Comparison of ENCODE assay signal across 1 cellular context in the genomic region with DNA sequence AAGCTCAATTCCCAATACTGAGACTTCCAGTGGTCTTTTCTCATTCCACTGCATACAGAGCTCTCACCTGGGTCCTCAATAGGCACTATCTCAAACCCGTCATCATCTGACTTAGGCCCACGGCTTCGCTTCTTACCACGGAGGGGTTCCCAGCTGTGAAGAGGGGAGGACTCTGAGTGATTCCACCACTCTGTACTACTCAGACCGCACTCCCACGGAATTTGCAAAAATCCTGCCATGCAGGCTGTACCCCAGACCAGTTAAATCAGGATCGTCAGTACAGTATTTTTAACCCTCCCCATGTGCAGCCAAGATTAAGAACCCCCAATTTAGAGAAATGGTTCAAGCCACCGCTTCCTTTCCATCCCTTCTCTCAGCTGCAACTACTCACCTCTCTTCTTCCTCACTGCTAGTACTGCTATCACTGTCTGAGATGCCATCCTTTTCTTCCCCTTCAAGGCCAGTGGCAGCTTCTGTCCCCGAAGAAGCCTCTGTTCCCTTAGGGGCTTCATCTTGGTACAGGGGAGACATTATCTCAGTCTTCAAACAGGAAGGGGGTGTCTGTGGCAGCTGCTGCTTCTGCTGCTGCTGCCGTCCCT.
TF ChIP-seq lines count a peak whose summit lies in the region.

No MANE protein-coding gene starts in this region.

TF ChIP-seq in A549, 52 proteins besides CTCF, POLR2A, EP300 and RAD21:
- TF ChIP-seq POLR2AphosphoS2 (conservative IDR thresholded peaks at IDR 0.05; ENCODE audit: low read length) (0 out of 2 replicates have a peak, but pooled peaks have one; percentile 8), MAFK (IDR thresholded peaks at IDR 0.05; ENCODE audit: partially characterized antibody) (no peak)
TF ChIP-seq in A549: peak in this region for 1.
